8 cellular contexts compared by ENCODE assay signal in genomic region chr2:23940262-23940975, GRCh38. TPM values are rescaled to one million over a fixed set of nuclear protein-coding genes. Genes with fewer than 3 reads are reported as not detected.
DNase-seq lines count a peak whose midpoint lies in the region; ATAC-seq and TF ChIP-seq lines count a peak whose summit lies in the region.

Gene UBXN2A, plus strand, starts transcription at chr2:23940463. Its CDS starts 17,852 bp downstream, at chr2:23958315.

- H3K27me3 ChIP-seq in left lung = no peaks in the 10 kb centered on the region

- ATAC-seq in GM19023 (IDR thresholded peaks at IDR 0.05; ENCODE audit: unreplicated experiment) (peak; percentile 76), HG03159 (IDR thresholded peaks at IDR 0.05; ENCODE audit: unreplicated experiment) (peak; percentile 71), left lung (peak; percentile 96)

- no peaks in the 10 kb centered on the region for H3K9me3 ChIP-seq in left lung

- DNase-seq in Ammon's horn (ENCODE audit: low spot score) (peak; percentile 82), NCI-H460 (ENCODE audit: extremely low read depth, low read depth) (peak; percentile 76), dedifferentiated amniotic fluid mesenchymal stem cell (ENCODE audit: extremely low spot score) (peak; percentile 65), left lung (peak; percentile 75 to 95)
- peak; percentile 79 for DNase-seq in activated CD4-positive, alpha-beta T cell treated with anti-CD3 and anti-CD28 coated beads for 48 hours
- DNase-seq in stimulated activated CD4-positive, alpha-beta T cell treated with anti-CD3 and anti-CD28 coated beads, Interleukin-2, amount 100 ng/mL, for 4 hours (ENCODE audit: low read depth) = peak; percentile 57

- intact Hi-C loops in left lung (cut with DNase I) = no loop called here

- H3K36me3 ChIP-seq in left lung = no peaks in the 10 kb centered on the region

- peaks cover 0 to 29% of the 10 kb centered on the region in 2 donors for H3K4me1 ChIP-seq in left lung

- no peak for TF ChIP-seq CTCF in left lung (IDR thresholded peaks at IDR 0.05)

- H3K4me3 ChIP-seq in left lung = peak within 1 kb of the TSS; percentile 66 to 71

- peak within 1 kb of the TSS; percentile 87 to 91 for H3K27ac ChIP-seq in left lung

RNA-seq across cellular contexts. Expression of gene UBXN2A, which starts in this region (rescaled TPM):
- 18.6 and 21.9 TPM in 2 replicates for total RNA-seq in NCI-H460 (2014; rRNA removed; shearing (Covaris generic))
- polyA plus RNA-seq in NCI-H460 (2014; cell fraction: nucleus; rRNA removed) = 7.2 and 13.5 TPM in 2 replicates
- total RNA-seq in left lung = 10 to 100 TPM; 13.4 to 13.7 TPM

Comparison
In these comparisons a context has a peak if more than half of its experiments do, and no peak if none do; other contexts are left out.
1. Peak in every context shown above with its lines: DNase-seq, ATAC-seq, H3K4me3 ChIP-seq and H3K27ac ChIP-seq.